ENCODE assay signal across 8 cellular contexts in genomic region chr2:54724560-54725342, GRCh38. TPM values are rescaled to one million over a fixed set of nuclear protein-coding genes. Genes with fewer than 3 reads are reported as not detected.
DNase-seq lines count a peak whose midpoint lies in the region; ATAC-seq and TF ChIP-seq lines count a peak whose summit lies in the region.

No MANE protein-coding gene starts in this region.

- no peaks in the 10 kb centered on the region for H3K36me3 Mint-ChIP-seq in brain
- H3K36me3 Mint-ChIP-seq in stimulated activated memory B cell treated with anti-CD40 and anti-IgM and Interleukin-4, amounts not matched to agents 10 μg/mL and 1 μg/mL and 100 μg/mL, for 72 hours = no peaks in the 10 kb centered on the region

- peaks cover 53% of the 10 kb centered on the region for H3K27me3 Mint-ChIP-seq in brain
- no peaks in the 10 kb centered on the region for H3K27me3 Mint-ChIP-seq in stimulated activated memory B cell treated with anti-CD40 and anti-IgM and Interleukin-4, amounts not matched to agents 10 μg/mL and 1 μg/mL and 100 μg/mL, for 72 hours

- peak overlapping the region; percentile 85 to 90 for H3K4me3 ChIP-seq in Panc1 (ENCODE audit: low read depth in 2 of 2, low read length in 2 of 2)
- peak overlapping the region; percentile 66 for H3K4me3 ChIP-seq in kidney epithelial cell (ENCODE audit: low read depth, low read length)

- H3K9me3 ChIP-seq in Panc1 (ENCODE audit: control insufficient read depth, insufficient read depth, low read depth, low read length) = no peaks in the 10 kb centered on the region

- no peaks in the 10 kb centered on the region for H3K9me3 Mint-ChIP-seq in brain
- H3K9me3 Mint-ChIP-seq in stimulated activated memory B cell treated with anti-CD40 and anti-IgM and Interleukin-4, amounts not matched to agents 10 μg/mL and 1 μg/mL and 100 μg/mL, for 72 hours = no peaks in the 10 kb centered on the region

- DNase-seq in Right ventricle myocardium superior (peak; percentile 55), Right ventricle myocardium inferior (ENCODE audit: missing footprints) (no peak), Panc1 (ENCODE audit: low read depth, low spot score) (no peak), kidney epithelial cell (ENCODE audit: low read depth) (no peak), NCI-H187 treated with DMSO at 0.1 percent for 48 hours (lab: John Stamatoyannopoulos, UW) (no peak)

- TF ChIP-seq CTCF in Panc1 (IDR thresholded peaks at IDR 0.05) (no peak), brain (conservative IDR thresholded peaks at IDR 0.05) (no peak), kidney epithelial cell (IDR thresholded peaks at IDR 0.05; ENCODE audit: insufficient read depth, low read length, poor library complexity, severe bottlenecking) (no peak)

- peak overlapping the region; percentile 68 for H3K27ac ChIP-seq in Panc1 (ENCODE audit: low read length)

- peaks cover 18% of the 10 kb centered on the region for H3K4me1 ChIP-seq in Panc1 (ENCODE audit: control insufficient read depth, insufficient read depth, low read length)

- peak overlapping the region; percentile 94 to 99 (median 95) for H3K4me3 Mint-ChIP-seq in brain
- H3K4me3 Mint-ChIP-seq in stimulated activated memory B cell treated with anti-CD40 and anti-IgM and Interleukin-4, amounts not matched to agents 10 μg/mL and 1 μg/mL and 100 μg/mL, for 72 hours = peak overlapping the region; percentile 96

- H3K27me3 ChIP-seq in Panc1 (ENCODE audit: control insufficient read depth, insufficient read depth, low read length) (peaks cover 4% of the 10 kb centered on the region; the same call in 1 of the 2 replicates), kidney epithelial cell (ENCODE audit: control insufficient read depth, insufficient read depth, low read length) (peaks cover 11% of the 10 kb centered on the region)

- in situ Hi-C loops in Panc1 (cut with HindIII; ENCODE audit: low pct_unique_long_range_greater_than_20kb, low sequenced_read_pairs) = no loop called here

- peaks cover 34% of the 10 kb centered on the region for H3K4me1 Mint-ChIP-seq in brain
- H3K4me1 Mint-ChIP-seq in stimulated activated memory B cell treated with anti-CD40 and anti-IgM and Interleukin-4, amounts not matched to agents 10 μg/mL and 1 μg/mL and 100 μg/mL, for 72 hours = peaks cover 24% of the 10 kb centered on the region

- no TSS peak for BruUV-seq in Panc1 (replicated peaks; lab: Mats Ljungman, UMichigan)

- intact Hi-C loops in Right ventricle myocardium superior (cut with DNase I) = no loop called here
- intact Hi-C loops in Right ventricle myocardium inferior (cut with DNase I) = loop anchor here (5.0 to 10.0 kb wide), 2 partner anchors 110 to 607 kb away; partner anchors contain the start of gene ACYP2
- intact Hi-C loops in Panc1 (cut with micrococcal nuclease; ENCODE audit: unreplicated experiment) = loop anchor here (5.0 to 10.0 kb wide), 2 partner anchors 113 to 450 kb away; no protein-coding TSS in a partner anchor

- CTCF ChIA-PET in Panc1 (lab: Charles Lee) = no interaction called here

- ATAC-seq in Right ventricle myocardium superior (ENCODE audit: poor library complexity) (no peak), Right ventricle myocardium inferior (no peak), Panc1 (no peak), HG03469 (IDR thresholded peaks at IDR 0.05; ENCODE audit: unreplicated experiment) (no peak)
- ATAC-seq in stimulated activated memory B cell treated with anti-CD40 and anti-IgM and Interleukin-4, amounts not matched to agents 10 μg/mL and 1 μg/mL and 100 μg/mL, for 72 hours = no peak

- POLR2A ChIA-PET in Panc1 (lab: Charles Lee) = no interaction called here

- H3K36me3 ChIP-seq in Panc1 (ENCODE audit: control insufficient read depth, insufficient read depth, low read length) = no peaks in the 10 kb centered on the region
- H3K36me3 ChIP-seq in kidney epithelial cell (ENCODE audit: control insufficient read depth, insufficient read depth, low read length) = no peaks in the 10 kb centered on the region

- peak overlapping the region; percentile 73 to 94 (median 87) for H3K27ac Mint-ChIP-seq in brain
- H3K27ac Mint-ChIP-seq in stimulated activated memory B cell treated with anti-CD40 and anti-IgM and Interleukin-4, amounts not matched to agents 10 μg/mL and 1 μg/mL and 100 μg/mL, for 72 hours = peak overlapping the region; percentile 86

RNA-seq across cellular contexts. Expression of gene EML6, which starts 1.3 kb away (rescaled TPM):
- 0.56 TPM for total RNA-seq in Right ventricle myocardium superior
- total RNA-seq in Right ventricle myocardium inferior = 0.16 TPM
- 6.3 TPM for total RNA-seq in Panc1 (2021; ENCODE audit: unreplicated experiment)
- 6.5 TPM for polyA plus RNA-seq in Panc1 (2012; ENCODE audit: insufficient read length)
- 0.58 TPM for polyA plus RNA-seq in brain (ENCODE audit: insufficient read depth, low read depth, low replicate concordance)
- total RNA-seq in kidney epithelial cell = 0.63 and 4.7 TPM in 2 replicates
